ENCODE assay signal across 9 cellular contexts in the genomic region with DNA sequence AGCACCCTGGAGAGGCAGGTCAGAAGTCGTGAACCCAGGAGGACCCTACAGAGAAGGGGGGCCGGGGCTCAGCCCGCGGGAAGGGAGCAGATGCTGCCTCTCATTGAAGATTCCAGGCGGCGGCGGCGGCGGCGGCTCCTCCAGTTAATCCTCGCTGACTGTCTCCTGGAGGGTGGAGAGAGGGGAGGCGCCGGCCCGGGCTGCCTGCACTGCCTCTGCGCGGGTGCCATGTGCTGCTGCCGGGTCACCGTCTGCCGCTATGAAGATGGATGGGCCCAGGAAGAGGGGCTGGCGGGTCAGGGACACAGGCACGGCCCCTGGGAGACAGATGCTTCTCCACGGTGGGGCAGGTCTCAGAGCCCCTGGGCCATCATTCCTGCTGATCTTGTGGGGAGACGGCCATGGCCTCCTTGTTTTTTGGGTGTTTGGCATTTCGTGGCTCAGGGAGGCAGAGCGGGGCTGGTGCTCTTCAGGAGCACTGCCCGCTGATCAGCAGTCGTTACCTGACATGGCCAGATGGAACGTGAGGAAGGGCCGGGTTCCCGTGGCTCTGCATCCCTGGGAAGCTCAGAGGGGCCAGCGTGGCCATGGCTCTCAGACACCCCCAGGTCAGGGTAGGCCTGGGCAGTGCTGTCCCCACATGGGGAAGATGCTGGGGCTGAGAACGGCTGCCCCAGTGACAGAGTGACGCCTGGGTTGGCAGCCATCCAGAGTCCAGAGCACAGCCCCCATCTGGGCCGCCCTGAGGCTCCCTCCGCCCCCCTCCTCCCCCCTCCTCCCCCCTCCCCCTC. TPM values are rescaled to one million over a fixed set of nuclear protein-coding genes. Genes with fewer than 3 reads are reported as not detected.
DNase-seq lines count a peak whose midpoint lies in the region; ATAC-seq and TF ChIP-seq lines count a peak whose summit lies in the region.
"Had no signal": no experiment of that assay in that cellular context is flagged by ENCODE, and none has a peak within 500 bp of the region (broad histone marks: within the 10 kb centered on the region; RNA-seq: fewer than 3 reads in every experiment).

No MANE protein-coding gene starts in this region.

- TF ChIP-seq CTCF in PC-3 (conservative IDR thresholded peaks at IDR 0.05; ENCODE audit: low read depth, low read length) = no peak
- TF ChIP-seq CTCF in CD4-positive, alpha-beta T cell (IDR thresholded peaks at IDR 0.05) = no peak

- no peaks in the 10 kb centered on the region for H3K27me3 Mint-ChIP-seq in activated T-cell treated with anti-CD3 and anti-CD28 coated beads, Interleukin-2, amount 50 U/mL, for 24 hours
- no peaks in the 10 kb centered on the region for H3K27me3 Mint-ChIP-seq in CD4-positive, alpha-beta T cell

- DNase-seq in activated T-cell treated with anti-CD3 and anti-CD28 coated beads, Interleukin-2, amount 50 U/mL, for 24 hours = no peak
- DNase-seq in activated T-cell treated with anti-CD3 and anti-CD28 coated beads, Interleukin-2, amount 50 U/mL, for 1 hour = no peak
- peak; percentile 10 for DNase-seq in PC-3
- DNase-seq in CD4-positive, alpha-beta T cell = no peak

- POLR2A ChIA-PET in PC-3 (lab: Charles Lee; ENCODE audit: unreplicated experiment) = no interaction called here
- POLR2A ChIA-PET in CD4-positive, alpha-beta T cell (lab: Charles Lee) = no interaction called here

- H3K36me3 Mint-ChIP-seq in activated T-cell treated with anti-CD3 and anti-CD28 coated beads, Interleukin-2, amount 50 U/mL, for 24 hours (ENCODE audit: low read depth) = peaks cover 38% of the 10 kb centered on the region
- H3K36me3 Mint-ChIP-seq in CD4-positive, alpha-beta T cell (ENCODE audit: low read depth) = peaks cover 18% of the 10 kb centered on the region

- CTCF ChIA-PET in PC-3 (lab: Charles Lee) = no interaction called here
- CTCF ChIA-PET in CD4-positive, alpha-beta T cell (lab: Charles Lee) = no interaction called here

- H3K4me2 ChIP-seq in PC-3 (ENCODE audit: low read length) = no peak overlapping the region

- H3K9me3 Mint-ChIP-seq in activated T-cell treated with anti-CD3 and anti-CD28 coated beads, Interleukin-2, amount 50 U/mL, for 24 hours = no peaks in the 10 kb centered on the region
- H3K9me3 Mint-ChIP-seq in CD4-positive, alpha-beta T cell = no peaks in the 10 kb centered on the region
- H3K9me3 Mint-ChIP-seq: T-helper 1 cell treated with Interleukin-12 subunit alpha and Interleukin-12 subunit beta and Interleukin-4 antibody, amounts not matched to agents 30 μg/mL and 1 μg/mL, for 36 hours had no signal

- H3K79me2 ChIP-seq in PC-3 (ENCODE audit: low read length) = peaks cover 6% of the 10 kb centered on the region; the same call in 1 of the 2 replicates

- peaks cover 5% of the 10 kb centered on the region; the same call in 1 of the 2 replicates for H3K4me1 ChIP-seq in PC-3 (ENCODE audit: insufficient read depth, low read length)
- H3K4me1 ChIP-seq in ectodermal cell (ENCODE audit: control insufficient read depth, insufficient read depth, low read length) = peaks cover 44% of the 10 kb centered on the region
- H3K4me1 ChIP-seq in muscle layer of duodenum (ENCODE audit: control insufficient read depth in 1 of 2, insufficient read depth in 2 of 2, low read length in 2 of 2) = peaks cover 0 to 30% of the 10 kb centered on the region in 2 donors

- H4K20me1 ChIP-seq in PC-3 (ENCODE audit: low read length) = no peaks in the 10 kb centered on the region

- peak overlapping the region; percentile 18 for H3K27ac Mint-ChIP-seq in activated T-cell treated with anti-CD3 and anti-CD28 coated beads, Interleukin-2, amount 50 U/mL, for 24 hours
- no peak overlapping the region for H3K27ac Mint-ChIP-seq in CD4-positive, alpha-beta T cell
- H3K27ac Mint-ChIP-seq: T-helper 1 cell treated with Interleukin-12 subunit alpha and Interleukin-12 subunit beta and Interleukin-4 antibody, amounts not matched to agents 30 μg/mL and 1 μg/mL, for 36 hours had no signal

- H3K9ac ChIP-seq in PC-3 (ENCODE audit: low read length) = no peak overlapping the region

- no peaks in the 10 kb centered on the region for H3K9me2 ChIP-seq in PC-3 (replicated peaks; ENCODE audit: low read length)

- peaks cover 5% of the 10 kb centered on the region for H3K4me1 Mint-ChIP-seq in activated T-cell treated with anti-CD3 and anti-CD28 coated beads, Interleukin-2, amount 50 U/mL, for 24 hours (ENCODE audit: low read depth)
- H3K4me1 Mint-ChIP-seq in CD4-positive, alpha-beta T cell (ENCODE audit: low read depth) = no peaks in the 10 kb centered on the region

- no peaks in the 10 kb centered on the region for H3K27me3 ChIP-seq in PC-3 (ENCODE audit: low read length)
- H3K27me3 ChIP-seq in ectodermal cell (ENCODE audit: control insufficient read depth, insufficient read depth, low read length, poor library complexity, severe bottlenecking) = no peaks in the 10 kb centered on the region
- H3K27me3 ChIP-seq in muscle layer of duodenum (ENCODE audit: low read depth, low read length) = no peaks in the 10 kb centered on the region
- H3K27me3 ChIP-seq in CD4-positive, alpha-beta T cell (ENCODE audit: control insufficient read depth, insufficient read depth, low read length) = no peaks in the 10 kb centered on the region

- peak; percentile 40 for ATAC-seq in PC-3
- ATAC-seq in GM21529 (IDR thresholded peaks at IDR 0.05; ENCODE audit: unreplicated experiment) = no peak
- no peak for ATAC-seq in CD4-positive, alpha-beta T cell (ENCODE audit: poor library complexity)
- ATAC-seq in HG03439 (IDR thresholded peaks at IDR 0.05; ENCODE audit: unreplicated experiment) = no peak

- peaks cover 6% of the 10 kb centered on the region; the same call in 1 of the 2 replicates for H3K36me3 ChIP-seq in PC-3 (ENCODE audit: low read depth, low read length)
- peaks cover 5% of the 10 kb centered on the region for H3K36me3 ChIP-seq in ectodermal cell (ENCODE audit: control insufficient read depth, insufficient read depth, low read length)
- H3K36me3 ChIP-seq in muscle layer of duodenum (ENCODE audit: control insufficient read depth in 1 of 2, insufficient read depth in 2 of 2, low read length in 2 of 2) = peaks cover 22 to 38% of the 10 kb centered on the region in 2 donors

- no peak overlapping the region for H3K4me3 Mint-ChIP-seq in activated T-cell treated with anti-CD3 and anti-CD28 coated beads, Interleukin-2, amount 50 U/mL, for 24 hours
- H3K4me3 Mint-ChIP-seq in CD4-positive, alpha-beta T cell = no peak overlapping the region
- H3K4me3 Mint-ChIP-seq: T-helper 1 cell treated with Interleukin-12 subunit alpha and Interleukin-12 subunit beta and Interleukin-4 antibody, amounts not matched to agents 30 μg/mL and 1 μg/mL, for 36 hours had no signal

- no peaks in the 10 kb centered on the region for H3F3A ChIP-seq in PC-3 (ENCODE audit: low read length, unreplicated experiment)

- H3K9me3 ChIP-seq in PC-3 (ENCODE audit: low read length) (no peaks in the 10 kb centered on the region), ectodermal cell (ENCODE audit: control insufficient read depth, low read length) (no peaks in the 10 kb centered on the region), muscle layer of duodenum (ENCODE audit: control insufficient read depth in 1 of 2, low read length in 2 of 2) (no peaks in the 10 kb centered on the region)
- no peaks in the 10 kb centered on the region for H3K9me3 ChIP-seq in CD4-positive, alpha-beta T cell (ENCODE audit: control insufficient read depth, low read length)

- H3K27ac ChIP-seq in PC-3 (ENCODE audit: low read length) (no peak overlapping the region), ectodermal cell (ENCODE audit: insufficient read depth, low read depth, low read length, poor library complexity, severe bottlenecking) (peak overlapping the region; percentile 62), muscle layer of duodenum (ENCODE audit: low read length) (peak overlapping the region; percentile 56)
- H3K27ac ChIP-seq in CD4-positive, alpha-beta T cell (ENCODE audit: low read depth, low read length) = no peak overlapping the region

- H2AFZ ChIP-seq in PC-3 (ENCODE audit: low read length) = no peak overlapping the region

- no peak overlapping the region for H3K4me3 ChIP-seq in PC-3 (ENCODE audit: low read length)
- H3K4me3 ChIP-seq in ectodermal cell (ENCODE audit: insufficient read depth, low read depth, low read length) = no peak overlapping the region
- H3K4me3 ChIP-seq in muscle layer of duodenum (ENCODE audit: low read depth in 1 of 2, low read length in 2 of 2) = peak overlapping the region in 1 of 2 donors; percentile 40

- intact Hi-C loops in PC-3 (cut with micrococcal nuclease) = no loop called here
- intact Hi-C loops in CD4-positive, alpha-beta T cell (cut with DNase I, micrococcal nuclease) = no loop called here

- WGBS in ectodermal cell, 2 experiments = 69 to 72% methylated on average over 33 of the region's 35 CpGs

- no TSS peak for BruUV-seq in PC-3 (replicated peaks; lab: Mats Ljungman, UMichigan)

RNA-seq across cellular contexts. Expression of a gene that starts 36.1 kb away (rescaled TPM):
- 24.8 and 28.7 TPM in 2 replicates for total RNA-seq in PC-3 (2014; rRNA removed)
- 54.2 TPM for polyA plus RNA-seq in ectodermal cell (2013, experiment 1 of 4)
- polyA plus RNA-seq in ectodermal cell (2013, experiment 2 of 4) = 54.0 TPM
- polyA plus RNA-seq in ectodermal cell (2013, experiment 3 of 4) = 43.2 TPM
- polyA plus RNA-seq in ectodermal cell (2013, experiment 4 of 4) = 41.8 TPM
- 1 to 10 TPM; 1.1 to 1.4 TPM for total RNA-seq in CD4-positive, alpha-beta T cell

RNA-seq across cellular contexts. Expression of a gene that starts 39.5 kb away (rescaled TPM):
- total RNA-seq in PC-3 (2014; rRNA removed) = 38.4 and 60.8 TPM in 2 replicates
- 22.2 TPM for polyA plus RNA-seq in ectodermal cell (2013, experiment 1 of 4)
- 29.1 TPM for polyA plus RNA-seq in ectodermal cell (2013, experiment 2 of 4)
- 22.7 TPM for polyA plus RNA-seq in ectodermal cell (2013, experiment 3 of 4)
- polyA plus RNA-seq in ectodermal cell (2013, experiment 4 of 4) = 23.8 TPM
- 10 to 100 TPM; 11.7 to 13.7 TPM for total RNA-seq in CD4-positive, alpha-beta T cell

Comparison
In these comparisons a context has a peak if more than half of its experiments do, and no peak if none do; other contexts are left out.
1. H3K27ac ChIP-seq: peak in ectodermal cell (single experiment) and muscle layer of duodenum (single experiment); none in PC-3 (single experiment) and CD4-positive, alpha-beta T cell (single experiment).
2. RNA of a gene that starts 36.1 kb away (total RNA-seq): 24.8 to 28.7 TPM in PC-3; 1.1 to 1.4 TPM in CD4-positive, alpha-beta T cell; every median in the first group is over 10 times any median in the second.